In genomic region chr13:74046461-74046860, GRCh38 we compare ENCODE assay signal across 23 cellular contexts.
"Had no signal": no experiment of that assay in that cellular context is flagged by ENCODE, and none has a peak within 500 bp of the region (broad histone marks: within the 10 kb centered on the region; RNA-seq: fewer than 3 reads in every experiment).

No MANE protein-coding gene starts in this region.

- DNase-seq: activated CD4-positive, alpha-beta T cell treated with anti-CD3 and anti-CD28 coated beads, Interleukin-2, amount 50 U/mL, for 4 hours; activated CD4-positive, CD25-positive, alpha-beta regulatory T cell treated with anti-CD3 and anti-CD28 coated beads, Interleukin-2, amount 50 U/mL, for 72 hours; activated naive CD8-positive, alpha-beta T cell treated with anti-CD3 and anti-CD28 coated beads, Interleukin-2, amount 10 ng/mL, durations not matched to agents 7 days and 5 days; aorta; cerebellar nuclear complex; effector memory CD8-positive, alpha-beta T cell; foreskin keratinocyte; glutamatergic neuron; hippocampal formation; left cardiac atrium; mesendoderm; naive thymus-derived CD8-positive, alpha-beta T cell; ovary; psoas muscle; right cardiac atrium; stimulated activated CD4-positive, alpha-beta T cell treated with anti-CD3 and anti-CD28 coated beads, Interleukin-2, amount 100 ng/mL, for 24 hours; stimulated activated naive CD8-positive, alpha-beta T cell treated with anti-CD3 and anti-CD28 coated beads, Interleukin-15, Interleukin-2, amounts not matched to agents 100 U/mL and 50 U/mL, for 24 hours; transverse colon; uterus had no signal

- H3K4me3 Mint-ChIP-seq: activated naive CD8-positive, alpha-beta T cell treated with anti-CD3 and anti-CD28 coated beads, Interleukin-2, amount 10 ng/mL, durations not matched to agents 7 days and 5 days; activated T-helper 1 cell treated with anti-CD3 and anti-CD28 coated beads, Interleukin-12 subunit alpha, Interleukin-12 subunit beta, Interleukin-2, Interleukin-4 antibody, amounts not matched to agents 30 ng/mL and 10 ng/mL and 1 ng/mL, durations not matched to agents 14 hours and 24 hours and 36 hours; dendritic cell treated with granulocyte-macrophage colony-stimulating factor and Interleukin-4, amounts not matched to agents 40 ng/mL and 50 ng/mL, for 4 days; effector memory CD8-positive, alpha-beta T cell; naive thymus-derived CD8-positive, alpha-beta T cell; T-helper 1 cell treated with Interleukin-12 subunit alpha and Interleukin-12 subunit beta and Interleukin-4 antibody, amounts not matched to agents 30 μg/mL and 1 μg/mL, for 36 hours had no signal

- H3K27me3 ChIP-seq: breast epithelium, foreskin keratinocyte, ovary, transverse colon, uterus had no signal

- H3K27ac ChIP-seq: breast epithelium, foreskin keratinocyte, ovary, psoas muscle, uterus had no signal

- H3K4me1 ChIP-seq: breast epithelium, uterus had no signal

- ATAC-seq: effector memory CD8-positive, alpha-beta T cell; foreskin keratinocyte; left cardiac atrium; naive thymus-derived CD8-positive, alpha-beta T cell; right cardiac atrium; stimulated activated naive CD8-positive, alpha-beta T cell treated with anti-CD3 and anti-CD28 coated beads, Interleukin-15, Interleukin-2, amounts not matched to agents 100 U/mL and 50 U/mL, for 24 hours had no signal

- H3K9me3 Mint-ChIP-seq: activated T-helper 1 cell treated with anti-CD3 and anti-CD28 coated beads, Interleukin-12 subunit alpha, Interleukin-12 subunit beta, Interleukin-2, Interleukin-4 antibody, amounts not matched to agents 30 ng/mL and 10 ng/mL and 1 ng/mL, durations not matched to agents 14 hours and 24 hours and 36 hours; dendritic cell treated with granulocyte-macrophage colony-stimulating factor and Interleukin-4, amounts not matched to agents 40 ng/mL and 50 ng/mL, for 4 days; effector memory CD8-positive, alpha-beta T cell; T-helper 1 cell treated with Interleukin-12 subunit alpha and Interleukin-12 subunit beta and Interleukin-4 antibody, amounts not matched to agents 30 μg/mL and 1 μg/mL, for 36 hours had no signal

- H3K27me3 Mint-ChIP-seq: activated naive CD8-positive, alpha-beta T cell treated with anti-CD3 and anti-CD28 coated beads, Interleukin-2, amount 10 ng/mL, durations not matched to agents 7 days and 5 days; dendritic cell treated with granulocyte-macrophage colony-stimulating factor and Interleukin-4, amounts not matched to agents 40 ng/mL and 50 ng/mL, for 4 days; effector memory CD8-positive, alpha-beta T cell; naive thymus-derived CD8-positive, alpha-beta T cell had no signal

- H3K36me3 ChIP-seq: breast epithelium, ovary, transverse colon, uterus had no signal

- H3K27ac Mint-ChIP-seq: activated naive CD8-positive, alpha-beta T cell treated with anti-CD3 and anti-CD28 coated beads, Interleukin-2, amount 10 ng/mL, durations not matched to agents 7 days and 5 days; activated T-helper 1 cell treated with anti-CD3 and anti-CD28 coated beads, Interleukin-12 subunit alpha, Interleukin-12 subunit beta, Interleukin-2, Interleukin-4 antibody, amounts not matched to agents 30 ng/mL and 10 ng/mL and 1 ng/mL, durations not matched to agents 14 hours and 24 hours and 36 hours; dendritic cell treated with granulocyte-macrophage colony-stimulating factor and Interleukin-4, amounts not matched to agents 40 ng/mL and 50 ng/mL, for 4 days; T-helper 1 cell treated with Interleukin-12 subunit alpha and Interleukin-12 subunit beta and Interleukin-4 antibody, amounts not matched to agents 30 μg/mL and 1 μg/mL, for 36 hours had no signal

- H3K4me3 ChIP-seq: breast epithelium, ovary, psoas muscle, transverse colon, uterus had no signal

- H3K9me3 ChIP-seq: breast epithelium, ovary, psoas muscle, transverse colon, uterus had no signal
